26 cellular contexts compared by ENCODE assay signal in the genomic region with DNA sequence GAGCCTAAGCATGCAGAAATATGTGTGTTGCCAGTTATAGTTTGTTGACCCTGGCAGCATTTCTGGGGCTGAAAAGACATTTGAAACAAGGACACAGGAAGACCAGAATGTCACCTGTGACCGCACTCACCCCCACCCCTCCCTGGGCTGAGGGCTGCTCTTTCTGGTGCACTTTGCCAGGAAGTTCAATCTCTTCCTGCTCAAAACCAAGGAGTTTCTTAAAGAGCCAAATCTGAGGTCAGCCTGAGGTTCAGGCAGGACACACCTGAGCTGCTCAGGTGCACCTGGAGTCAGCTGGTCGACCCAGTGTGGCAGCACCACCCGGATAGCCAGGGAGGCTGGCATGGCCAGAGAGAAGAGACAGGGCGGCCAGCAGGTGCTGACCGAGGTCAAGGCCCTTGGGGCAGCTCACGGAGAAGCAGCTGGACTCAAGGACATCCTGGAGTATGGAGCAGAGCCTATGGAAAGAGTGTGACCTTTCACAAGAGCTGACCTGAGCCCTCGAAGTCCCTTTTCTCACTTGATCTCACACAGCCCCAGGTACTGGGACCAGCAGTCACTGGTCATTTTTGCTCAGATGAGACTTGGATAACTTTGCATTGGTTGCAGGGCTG.
"Had no signal": no experiment of that assay in that cellular context is flagged by ENCODE, and none has a peak within 500 bp of the region (broad histone marks: within the 10 kb centered on the region; RNA-seq: fewer than 3 reads in every experiment).

No MANE protein-coding gene starts in this region.

- H3K4me3 ChIP-seq: breast epithelium, left lung, lung, mucosa of descending colon, testis, transverse colon had no signal

- H3K27me3 Mint-ChIP-seq: activated CD4-positive, alpha-beta memory T cell treated with anti-CD3 and anti-CD28 coated beads, Interleukin-2, amount 10 ng/mL, durations not matched to agents 7 days and 5 days; activated CD4-positive, alpha-beta T cell treated with anti-CD3 and anti-CD28 coated beads, Interleukin-2, amount 10 ng/mL, durations not matched to agents 24 days and 14 days; activated naive CD8-positive, alpha-beta T cell treated with anti-CD3 and anti-CD28 coated beads, Interleukin-2, amount 50 U/mL, for 24 hours; T-helper 17 cell had no signal

- H3K27ac Mint-ChIP-seq: activated CD4-positive, alpha-beta memory T cell treated with anti-CD3 and anti-CD28 coated beads, Interleukin-2, amount 10 ng/mL, durations not matched to agents 7 days and 5 days; activated CD4-positive, alpha-beta T cell treated with anti-CD3 and anti-CD28 coated beads, Interleukin-2, amount 10 ng/mL, durations not matched to agents 24 days and 14 days; activated naive CD4-positive, alpha-beta T cell treated with anti-CD3 and anti-CD28 coated beads, Interleukin-2, amount 50 U/mL, for 24 hours; activated naive CD8-positive, alpha-beta T cell treated with anti-CD3 and anti-CD28 coated beads, Interleukin-2, amount 50 U/mL, for 24 hours; activated T-helper 2 cell treated with anti-CD3 and anti-CD28 coated beads, Interferon-gamma antibody, Interleukin-2, Interleukin-4, amounts not matched to agents 10 μg/mL and 5 μg/mL and 100 μg/mL, durations not matched to agents 14 hours and 24 hours and 36 hours; nephron progenitor cell; T-helper 17 cell had no signal

- H3K4me1 ChIP-seq: breast epithelium, left lung, testis, transverse colon had no signal

- H3K27ac ChIP-seq: breast epithelium, left lung, testis, transverse colon, WERI-Rb-1 had no signal

- H3K36me3 ChIP-seq: breast epithelium, left lung, transverse colon, WERI-Rb-1 had no signal

- H3K4me3 Mint-ChIP-seq: activated CD4-positive, alpha-beta memory T cell treated with anti-CD3 and anti-CD28 coated beads, Interleukin-2, amount 10 ng/mL, durations not matched to agents 7 days and 5 days; activated CD4-positive, alpha-beta T cell treated with anti-CD3 and anti-CD28 coated beads, Interleukin-2, amount 10 ng/mL, durations not matched to agents 24 days and 14 days; activated naive CD4-positive, alpha-beta T cell treated with anti-CD3 and anti-CD28 coated beads, Interleukin-2, amount 50 U/mL, for 24 hours; activated naive CD8-positive, alpha-beta T cell treated with anti-CD3 and anti-CD28 coated beads, Interleukin-2, amount 50 U/mL, for 24 hours; nephron progenitor cell; T-helper 17 cell had no signal

- ATAC-seq: activated CD4-positive, CD25-positive, alpha-beta regulatory T cell treated with anti-CD3 and anti-CD28 coated beads, Interleukin-2, amount 50 U/mL, for 24 hours; activated naive CD8-positive, alpha-beta T cell treated with anti-CD3 and anti-CD28 coated beads, Interleukin-2, amount 50 U/mL, for 24 hours; left lung; mucosa of descending colon; right cardiac atrium; T-helper 17 cell had no signal

- H3K36me3 Mint-ChIP-seq: activated naive CD4-positive, alpha-beta T cell treated with anti-CD3 and anti-CD28 coated beads, Interleukin-2, amount 50 U/mL, for 24 hours had no signal

- H3K9me3 Mint-ChIP-seq: activated CD4-positive, alpha-beta T cell treated with anti-CD3 and anti-CD28 coated beads, Interleukin-2, amount 10 ng/mL, durations not matched to agents 24 days and 14 days; activated naive CD4-positive, alpha-beta T cell treated with anti-CD3 and anti-CD28 coated beads, Interleukin-2, amount 50 U/mL, for 24 hours; activated naive CD8-positive, alpha-beta T cell treated with anti-CD3 and anti-CD28 coated beads, Interleukin-2, amount 50 U/mL, for 24 hours; activated T-helper 2 cell treated with anti-CD3 and anti-CD28 coated beads, Interferon-gamma antibody, Interleukin-2, Interleukin-4, amounts not matched to agents 10 μg/mL and 5 μg/mL and 100 μg/mL, durations not matched to agents 14 hours and 24 hours and 36 hours; nephron progenitor cell had no signal

- H3K4me1 Mint-ChIP-seq: activated CD4-positive, alpha-beta memory T cell treated with anti-CD3 and anti-CD28 coated beads, Interleukin-2, amount 10 ng/mL, durations not matched to agents 7 days and 5 days; activated CD4-positive, alpha-beta T cell treated with anti-CD3 and anti-CD28 coated beads, Interleukin-2, amount 10 ng/mL, durations not matched to agents 24 days and 14 days; activated naive CD4-positive, alpha-beta T cell treated with anti-CD3 and anti-CD28 coated beads, Interleukin-2, amount 50 U/mL, for 24 hours; activated naive CD8-positive, alpha-beta T cell treated with anti-CD3 and anti-CD28 coated beads, Interleukin-2, amount 50 U/mL, for 24 hours; T-helper 17 cell had no signal

- H3K9me3 ChIP-seq: left lung, mucosa of descending colon, testis, transverse colon had no signal

- DNase-seq: activated CD4-positive, alpha-beta memory T cell treated with anti-CD3 and anti-CD28 coated beads, Interleukin-2, amount 10 ng/mL, durations not matched to agents 7 days and 5 days; activated CD4-positive, alpha-beta T cell treated with anti-CD3 and anti-CD28 coated beads, Interleukin-2, amount 10 ng/mL, durations not matched to agents 24 days and 14 days; activated naive CD8-positive, alpha-beta T cell treated with anti-CD3 and anti-CD28 coated beads, Interleukin-2, amount 50 U/mL, for 24 hours; activated T-cell treated with anti-CD3 and anti-CD28 coated beads, Interleukin-2, amount 50 U/mL, for 48 hours; amygdala; central memory CD4-positive, alpha-beta T cell; dermis blood vessel endothelial cell; effector CD4-positive, alpha-beta T cell; mesendoderm; mucosa of descending colon; nephron progenitor cell; occipital lobe; right cardiac atrium; stimulated activated CD4-positive, alpha-beta T cell treated with anti-CD3 and anti-CD28 coated beads, Interleukin-15, amount 100 ng/mL, for 24 hours; stimulated activated naive CD4-positive, alpha-beta T cell treated with Interleukin-2 at 50 U/mL for 16 hours; T-helper 17 cell; T1000; testis; transverse colon; WERI-Rb-1 had no signal

- H3K27me3 ChIP-seq: breast epithelium, left lung, testis, transverse colon had no signal
